In the genomic region with DNA sequence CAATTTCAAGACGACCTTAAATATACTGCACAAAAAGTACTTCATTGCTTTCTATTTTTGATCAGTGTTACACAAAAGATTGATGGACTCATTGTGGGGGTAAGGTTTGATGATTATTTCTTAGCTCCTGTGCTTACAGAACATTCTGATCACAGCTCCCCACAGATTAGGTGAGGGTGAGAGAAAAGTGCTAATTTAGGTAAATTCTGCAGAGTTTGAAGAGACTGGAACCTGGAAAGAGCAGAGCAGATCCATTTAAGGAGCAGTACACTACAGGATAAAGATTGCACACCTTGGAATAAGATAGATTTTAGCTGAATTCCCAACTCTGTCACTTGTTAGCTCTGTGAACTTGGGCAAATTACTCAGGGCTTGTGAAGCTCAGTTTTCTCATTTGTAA, we compare ENCODE assay signal across 24 cellular contexts.
"Had no signal": no experiment of that assay in that cellular context is flagged by ENCODE, and none has a peak within 500 bp of the region (broad histone marks: within the 10 kb centered on the region; RNA-seq: fewer than 3 reads in every experiment).

No MANE protein-coding gene starts in this region.

- H3K4me1 ChIP-seq: stomach, suprapubic skin, testis, thyroid gland, tibial artery, tibial nerve, transverse colon, upper lobe of left lung, upper lobe of right lung, uterus, vagina had no signal

- H3K27me3 ChIP-seq: stomach, suprapubic skin, testis, thyroid gland, tibial artery, tibial nerve, transverse colon, upper lobe of left lung, upper lobe of right lung, uterus, vagina had no signal

- DNase-seq: stimulated activated CD4-positive, alpha-beta T cell treated with anti-CD3 and anti-CD28 coated beads, Interleukin-2, amount 100 ng/mL, for 48 hours; stimulated activated CD4-positive, alpha-beta T cell treated with anti-CD3 and anti-CD28 coated beads, Interleukin-4, amount 100 ng/mL, for 1 hour; stimulated activated CD4-positive, alpha-beta T cell treated with anti-CD3 and anti-CD28 coated beads, Interleukin-4, amount 100 ng/mL, for 24 hours; stimulated activated CD4-positive, alpha-beta T cell treated with anti-CD3 and anti-CD28 coated beads, Interleukin-4, amount 100 ng/mL, for 4 hours; stimulated activated CD8-positive, alpha-beta memory T cell treated with anti-CD3 and anti-CD28 coated beads, Interleukin-4, amount 100 ng/mL, for 48 hours; stimulated activated naive B cell treated with anti-CD40 and anti-IgM and Interleukin-4, amounts not matched to agents 10 μg/mL and 1 μg/mL and 100 μg/mL, for 72 hours; stimulated activated naive CD4-positive, alpha-beta T cell; stimulated activated naive CD4-positive, alpha-beta T cell treated with Interleukin-2 at 50 U/mL for 16 hours; stimulated activated naive CD8-positive, alpha-beta T cell treated with anti-CD3 and anti-CD28 coated beads, Interleukin-15, amount 100 ng/mL, for 72 hours; stimulated activated naive CD8-positive, alpha-beta T cell treated with anti-CD3 and anti-CD28 coated beads, Interleukin-15, Interleukin-2, amounts not matched to agents 100 U/mL and 50 U/mL, for 24 hours; stomach; substantia nigra; testis; thyroid gland; tibial artery; transverse colon; trophoblast cell; upper lobe of left lung; upper lobe of right lung; uterus had no signal

- H3K27ac ChIP-seq: stomach, suprapubic skin, testis, thoracic aorta, thyroid gland, tibial artery, tibial nerve, transverse colon, upper lobe of left lung, upper lobe of right lung, uterus, vagina had no signal

- H3K9me3 ChIP-seq: stomach, suprapubic skin, testis, thoracic aorta, thyroid gland, tibial artery, tibial nerve, transverse colon, upper lobe of left lung, upper lobe of right lung, uterus, vagina had no signal

- H3K4me3 ChIP-seq: stomach, suprapubic skin, testis, thoracic aorta, thyroid gland, tibial artery, tibial nerve, transverse colon, upper lobe of left lung, upper lobe of right lung, uterus, vagina had no signal

- H3K36me3 ChIP-seq: stomach, suprapubic skin, thoracic aorta, thyroid gland, tibial artery, tibial nerve, transverse colon, upper lobe of left lung, upper lobe of right lung, uterus, vagina had no signal
